1 cellular context compared by ENCODE assay signal in the genomic region with DNA sequence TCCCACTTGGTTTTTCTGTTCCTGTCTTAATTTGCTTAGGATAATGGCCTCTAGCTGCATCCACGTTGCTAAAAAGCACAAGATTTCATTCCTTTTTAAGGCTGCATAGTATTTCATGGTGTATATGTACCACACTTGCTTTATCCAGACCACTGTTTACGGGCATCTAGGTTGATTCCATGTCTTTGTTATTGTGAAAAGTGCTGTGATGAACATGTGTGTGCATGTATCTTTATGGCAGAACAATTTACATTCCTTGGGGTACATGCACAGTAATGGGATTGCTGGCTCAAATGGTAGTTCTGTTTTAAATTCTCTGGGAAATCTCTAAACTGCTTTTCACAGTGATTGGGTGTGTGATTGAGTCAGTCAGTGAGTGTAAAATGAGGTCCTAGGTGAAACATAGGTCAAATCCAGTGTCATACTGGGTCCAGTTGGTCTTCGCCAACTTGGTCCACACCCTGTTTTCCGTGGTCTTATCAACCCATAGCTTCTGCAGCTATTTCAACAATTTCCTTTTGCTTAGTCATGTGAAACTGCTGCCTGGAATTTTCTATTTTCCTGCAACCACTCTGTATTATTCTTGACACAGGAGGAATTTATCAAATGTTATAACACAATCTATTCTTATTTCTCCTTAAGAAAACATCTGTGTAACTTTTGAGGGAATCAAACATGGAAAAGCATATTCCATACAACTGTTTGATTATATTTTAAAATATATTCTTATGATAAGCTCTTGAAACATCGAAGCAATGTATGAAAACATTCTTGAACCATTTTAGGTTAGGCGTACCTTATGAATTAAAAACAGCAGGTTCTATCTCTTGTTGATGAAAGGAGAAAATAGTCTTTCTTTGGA.
TF ChIP-seq lines count a peak whose summit lies in the region.

No MANE protein-coding gene starts in this region.

TF ChIP-seq in K562, 482 proteins besides CTCF, POLR2A, EP300 and RAD21 (continued from another document and continues in another):
- no peak for TF ChIP-seq CHD7 (IDR thresholded peaks at IDR 0.05; ENCODE audit: low read depth, low read length)
- no peak for TF ChIP-seq ASH1L (IDR thresholded peaks at IDR 0.05; ENCODE audit: borderline replicate concordance, low read depth, partially characterized antibody)
- no peak for TF ChIP-seq SIN3A (IDR thresholded peaks at IDR 0.05; ENCODE audit: borderline replicate concordance in 2 of 2, control insufficient read depth in 1 of 2, low read depth in 2 of 2, low read length in 2 of 2)
- TF ChIP-seq, protein P1, sequence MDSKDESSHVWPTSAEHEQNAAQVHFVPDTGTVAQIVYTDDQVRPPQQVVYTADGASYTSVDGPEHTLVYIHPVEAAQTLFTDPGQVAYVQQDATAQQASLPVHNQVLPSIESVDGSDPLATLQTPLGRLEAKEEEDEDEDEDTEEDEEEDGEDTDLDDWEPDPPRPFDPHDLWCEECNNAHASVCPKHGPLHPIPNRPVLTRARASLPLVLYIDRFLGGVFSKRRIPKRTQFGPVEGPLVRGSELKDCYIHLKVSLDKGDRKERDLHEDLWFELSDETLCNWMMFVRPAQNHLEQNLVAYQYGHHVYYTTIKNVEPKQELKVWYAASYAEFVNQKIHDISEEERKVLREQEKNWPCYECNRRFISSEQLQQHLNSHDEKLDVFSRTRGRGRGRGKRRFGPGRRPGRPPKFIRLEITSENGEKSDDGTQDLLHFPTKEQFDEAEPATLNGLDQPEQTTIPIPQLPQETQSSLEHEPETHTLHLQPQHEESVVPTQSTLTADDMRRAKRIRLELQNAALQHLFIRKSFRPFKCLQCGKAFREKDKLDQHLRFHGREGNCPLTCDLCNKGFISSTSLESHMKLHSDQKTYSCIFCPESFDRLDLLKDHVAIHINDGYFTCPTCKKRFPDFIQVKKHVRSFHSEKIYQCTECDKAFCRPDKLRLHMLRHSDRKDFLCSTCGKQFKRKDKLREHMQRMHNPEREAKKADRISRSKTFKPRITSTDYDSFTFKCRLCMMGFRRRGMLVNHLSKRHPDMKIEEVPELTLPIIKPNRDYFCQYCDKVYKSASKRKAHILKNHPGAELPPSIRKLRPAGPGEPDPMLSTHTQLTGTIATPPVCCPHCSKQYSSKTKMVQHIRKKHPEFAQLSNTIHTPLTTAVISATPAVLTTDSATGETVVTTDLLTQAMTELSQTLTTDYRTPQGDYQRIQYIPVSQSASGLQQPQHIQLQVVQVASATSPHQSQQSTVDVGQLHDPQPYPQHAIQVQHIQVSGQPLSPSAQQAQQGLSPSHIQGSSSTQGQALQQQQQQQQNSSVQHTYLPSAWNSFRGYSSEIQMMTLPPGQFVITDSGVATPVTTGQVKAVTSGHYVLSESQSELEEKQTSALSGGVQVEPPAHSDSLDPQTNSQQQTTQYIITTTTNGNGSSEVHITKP (IDR thresholded peaks at IDR 0.05; ENCODE audit: partially characterized antibody) = peak; percentile 62
- peak; percentile 83 for TF ChIP-seq CEBPB (tag; IDR thresholded peaks at IDR 0.05)
- TF ChIP-seq, protein P2, sequence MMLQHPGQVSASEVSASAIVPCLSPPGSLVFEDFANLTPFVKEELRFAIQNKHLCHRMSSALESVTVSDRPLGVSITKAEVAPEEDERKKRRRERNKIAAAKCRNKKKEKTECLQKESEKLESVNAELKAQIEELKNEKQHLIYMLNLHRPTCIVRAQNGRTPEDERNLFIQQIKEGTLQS (IDR thresholded peaks at IDR 0.05) = peak; percentile 80
- TF ChIP-seq, protein P2 (CRISPR knock-in tag; conservative IDR thresholded peaks at IDR 0.05) = no peak
- TF ChIP-seq HDAC3 (IDR thresholded peaks at IDR 0.05; ENCODE audit: borderline replicate concordance, partially characterized antibody) = peak; percentile 86
- peak; percentile 97 for TF ChIP-seq ZNF316 (IDR thresholded peaks at IDR 0.05)
- TF ChIP-seq RBM25 (IDR thresholded peaks at IDR 0.05; ENCODE audit: low read depth, low read length, severe bottlenecking) = no peak
- peak; percentile 67 for TF ChIP-seq FOXM1 (IDR thresholded peaks at IDR 0.05; ENCODE audit: low read depth)
- TF ChIP-seq FOXM1 (CRISPR knock-in tag; IDR thresholded peaks at IDR 0.05; ENCODE audit: low read depth) = no peak
- no peak; the same call in 1 of the 2 replicates for TF ChIP-seq DMBX1 (CRISPR knock-in tag; IDR thresholded peaks at IDR 0.05; ENCODE audit: borderline replicate concordance)
- TF ChIP-seq RNF219 (CRISPR knock-in tag; IDR thresholded peaks at IDR 0.05) = no peak
- 0 out of 2 replicates have a peak, but pooled peaks have one; percentile 15 for TF ChIP-seq RB1 (IDR thresholded peaks at IDR 0.05; ENCODE audit: low read depth)
- TF ChIP-seq, protein P3, sequence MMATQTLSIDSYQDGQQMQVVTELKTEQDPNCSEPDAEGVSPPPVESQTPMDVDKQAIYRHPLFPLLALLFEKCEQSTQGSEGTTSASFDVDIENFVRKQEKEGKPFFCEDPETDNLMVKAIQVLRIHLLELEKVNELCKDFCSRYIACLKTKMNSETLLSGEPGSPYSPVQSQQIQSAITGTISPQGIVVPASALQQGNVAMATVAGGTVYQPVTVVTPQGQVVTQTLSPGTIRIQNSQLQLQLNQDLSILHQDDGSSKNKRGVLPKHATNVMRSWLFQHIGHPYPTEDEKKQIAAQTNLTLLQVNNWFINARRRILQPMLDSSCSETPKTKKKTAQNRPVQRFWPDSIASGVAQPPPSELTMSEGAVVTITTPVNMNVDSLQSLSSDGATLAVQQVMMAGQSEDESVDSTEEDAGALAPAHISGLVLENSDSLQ (IDR thresholded peaks at IDR 0.05) = peak; percentile 83
- TF ChIP-seq XRCC4 (IDR thresholded peaks at IDR 0.05; ENCODE audit: extremely low read depth, insufficient read depth, insufficient read length) = no peak
- TF ChIP-seq SLC30A9 (CRISPR knock-in tag; IDR thresholded peaks at IDR 0.05) = no peak
- TF ChIP-seq, protein P4, sequence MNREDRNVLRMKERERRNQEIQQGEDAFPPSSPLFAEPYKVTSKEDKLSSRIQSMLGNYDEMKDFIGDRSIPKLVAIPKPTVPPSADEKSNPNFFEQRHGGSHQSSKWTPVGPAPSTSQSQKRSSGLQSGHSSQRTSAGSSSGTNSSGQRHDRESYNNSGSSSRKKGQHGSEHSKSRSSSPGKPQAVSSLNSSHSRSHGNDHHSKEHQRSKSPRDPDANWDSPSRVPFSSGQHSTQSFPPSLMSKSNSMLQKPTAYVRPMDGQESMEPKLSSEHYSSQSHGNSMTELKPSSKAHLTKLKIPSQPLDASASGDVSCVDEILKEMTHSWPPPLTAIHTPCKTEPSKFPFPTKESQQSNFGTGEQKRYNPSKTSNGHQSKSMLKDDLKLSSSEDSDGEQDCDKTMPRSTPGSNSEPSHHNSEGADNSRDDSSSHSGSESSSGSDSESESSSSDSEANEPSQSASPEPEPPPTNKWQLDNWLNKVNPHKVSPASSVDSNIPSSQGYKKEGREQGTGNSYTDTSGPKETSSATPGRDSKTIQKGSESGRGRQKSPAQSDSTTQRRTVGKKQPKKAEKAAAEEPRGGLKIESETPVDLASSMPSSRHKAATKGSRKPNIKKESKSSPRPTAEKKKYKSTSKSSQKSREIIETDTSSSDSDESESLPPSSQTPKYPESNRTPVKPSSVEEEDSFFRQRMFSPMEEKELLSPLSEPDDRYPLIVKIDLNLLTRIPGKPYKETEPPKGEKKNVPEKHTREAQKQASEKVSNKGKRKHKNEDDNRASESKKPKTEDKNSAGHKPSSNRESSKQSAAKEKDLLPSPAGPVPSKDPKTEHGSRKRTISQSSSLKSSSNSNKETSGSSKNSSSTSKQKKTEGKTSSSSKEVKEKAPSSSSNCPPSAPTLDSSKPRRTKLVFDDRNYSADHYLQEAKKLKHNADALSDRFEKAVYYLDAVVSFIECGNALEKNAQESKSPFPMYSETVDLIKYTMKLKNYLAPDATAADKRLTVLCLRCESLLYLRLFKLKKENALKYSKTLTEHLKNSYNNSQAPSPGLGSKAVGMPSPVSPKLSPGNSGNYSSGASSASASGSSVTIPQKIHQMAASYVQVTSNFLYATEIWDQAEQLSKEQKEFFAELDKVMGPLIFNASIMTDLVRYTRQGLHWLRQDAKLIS (CRISPR knock-in tag; IDR thresholded peaks at IDR 0.05) = no peak
- TF ChIP-seq HNRNPLL (IDR thresholded peaks at IDR 0.05; ENCODE audit: low read depth, low read length, poor library complexity, severe bottlenecking) = no peak
- no peak for TF ChIP-seq KLF13 (tag; IDR thresholded peaks at IDR 0.05; ENCODE audit: borderline replicate concordance, low read depth)
- peak; percentile 55; the same call in 1 of the 2 replicates for TF ChIP-seq BCOR (IDR thresholded peaks at IDR 0.05)
